ENCODE assay signal across 17 cellular contexts in the genomic region with DNA sequence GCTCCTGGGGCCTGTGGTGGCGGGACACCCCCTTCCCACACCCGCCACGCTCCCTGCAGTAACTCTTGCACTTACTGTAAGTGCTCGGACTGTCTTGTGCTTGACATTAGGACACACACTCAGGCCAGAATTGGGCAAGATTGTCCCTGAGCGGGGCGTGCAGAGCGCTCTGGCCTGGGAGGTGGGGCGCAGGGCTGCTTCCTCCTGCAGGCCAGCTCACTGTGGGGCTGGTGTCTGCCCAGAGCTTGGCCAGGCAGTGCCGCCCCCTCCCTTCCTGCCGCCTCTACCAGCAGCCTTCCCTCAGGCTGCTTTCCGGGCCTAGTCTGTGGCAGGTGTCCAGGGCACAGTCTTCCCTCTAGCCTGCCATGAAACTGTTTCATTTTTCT. TPM values are rescaled to one million over a fixed set of nuclear protein-coding genes. Genes with fewer than 3 reads are reported as not detected.
DNase-seq lines count a peak whose midpoint lies in the region; ATAC-seq and TF ChIP-seq lines count a peak whose summit lies in the region.
"Had no signal": no experiment of that assay in that cellular context is flagged by ENCODE, and none has a peak within 500 bp of the region (broad histone marks: within the 10 kb centered on the region; RNA-seq: fewer than 3 reads in every experiment).

No MANE protein-coding gene starts in this region.

- H3K4me2 ChIP-seq in MM.1S (ENCODE audit: low read depth, low read length) = peak overlapping the region; percentile 38; the same call in 1 of the 2 replicates

- no peak overlapping the region for H3K4me3 ChIP-seq in MM.1S (ENCODE audit: low read length)
- no peak overlapping the region for H3K4me3 ChIP-seq in gastroesophageal sphincter

- H4K20me1 ChIP-seq in MM.1S (ENCODE audit: insufficient read depth, low read length) = no peaks in the 10 kb centered on the region

- H3F3A ChIP-seq in MM.1S (ENCODE audit: insufficient read depth, low read length) = peaks cover 9% of the 10 kb centered on the region; the same call in 1 of the 2 replicates

- ATAC-seq in GM18907 (IDR thresholded peaks at IDR 0.05; ENCODE audit: unreplicated experiment) (peak; percentile 20), gastroesophageal sphincter (peak; percentile 44), sciatic nerve (peak; percentile 56), HG02970 (IDR thresholded peaks at IDR 0.05; ENCODE audit: low FRiP score, unreplicated experiment) (no peak), HG03442 (IDR thresholded peaks at IDR 0.05; ENCODE audit: unreplicated experiment) (no peak)

- H3K27ac ChIP-seq in MM.1S (ENCODE audit: low read length) (peak overlapping the region; percentile 46; the same call in 1 of the 2 replicates), gastroesophageal sphincter (peak overlapping the region in 3 of 4 donors; percentile 17 to 49 (median 37))
- H3K27ac ChIP-seq: C4-2B, VCaP had no signal

- intact Hi-C loops in sciatic nerve (cut with DNase I) = no loop called here

- H3K4me1 ChIP-seq in MM.1S (ENCODE audit: low read length) = peaks cover 22% of the 10 kb centered on the region
- peaks cover 0 to 24% (median 6%) of the 10 kb centered on the region in 3 donors for H3K4me1 ChIP-seq in gastroesophageal sphincter

- H3K36me3 ChIP-seq in MM.1S (replicated peaks; ENCODE audit: insufficient read depth, low read length) (no peaks in the 10 kb centered on the region), gastroesophageal sphincter (peaks cover 0 to 7% of the 10 kb centered on the region in 2 donors)

- H3K9me2 ChIP-seq in MM.1S (replicated peaks; ENCODE audit: insufficient read depth, low read length) = no peaks in the 10 kb centered on the region

- no peak for TF ChIP-seq POLR2A in gastroesophageal sphincter (IDR thresholded peaks at IDR 0.05)

- TF ChIP-seq EP300 in gastroesophageal sphincter (IDR thresholded peaks at IDR 0.05) = no peak

- H3K27me3 ChIP-seq in MM.1S (replicated peaks; ENCODE audit: insufficient read depth, low read length) (no peaks in the 10 kb centered on the region), gastroesophageal sphincter (no peaks in the 10 kb centered on the region)

- H2AFZ ChIP-seq in MM.1S (ENCODE audit: low read length) = peak overlapping the region; percentile 59

- 83 to 92% methylated on average over 3 to 7 of the region's 11 CpGs for WGBS in gastroesophageal sphincter (ENCODE audit: low coverage in 1 of 2), 2 donors

- H3K9ac ChIP-seq in MM.1S (ENCODE audit: low read length) = no peak overlapping the region; the same call in 1 of the 2 replicates

- no peaks in the 10 kb centered on the region for H3K79me2 ChIP-seq in MM.1S (ENCODE audit: low read length)

- TF ChIP-seq CTCF in MM.1S (IDR thresholded peaks at IDR 0.05; ENCODE audit: low read length) (no peak), gastroesophageal sphincter (IDR thresholded peaks at IDR 0.05) (no peak)

- H3K9me3 ChIP-seq in MM.1S (replicated peaks; ENCODE audit: insufficient read depth, low read length) = no peaks in the 10 kb centered on the region
- H3K9me3 ChIP-seq in gastroesophageal sphincter = no peaks in the 10 kb centered on the region

- DNase-seq in MM.1S (no peak), sciatic nerve (ENCODE audit: low spot score) (peak; percentile 69), NCI-H446 treated with DMSO at 0.1 percent for 48 hours (lab: John Stamatoyannopoulos, UW) (no peak)
- no peak for DNase-seq in activated CD4-positive, CD25-positive, alpha-beta regulatory T cell treated with anti-CD3 and anti-CD28 coated beads, Interleukin-2, amount 50 U/mL, for 72 hours
- DNase-seq: activated T-cell treated with anti-CD3 and anti-CD28 coated beads, Interleukin-2, amount 50 U/mL, for 24 hours; NCI-H2029; stimulated activated CD4-positive, alpha-beta T cell treated with anti-CD3 and anti-CD28 coated beads, Interleukin-1b, Interleukin-23, amount 100 ng/mL, for 48 hours had no signal

RNA-seq across cellular contexts. Expression of a gene that starts 6.1 kb away (rescaled TPM):
- 10 to 100 TPM; 37.5 to 62.2 (median 50.9) TPM for total RNA-seq in gastroesophageal sphincter
- 134 TPM for total RNA-seq in sciatic nerve

RNA-seq across cellular contexts. Expression of a gene that starts 12.5 kb away (rescaled TPM):
- total RNA-seq in gastroesophageal sphincter (10 to 100 TPM; 14.0 to 29.1 (median 23.4) TPM), sciatic nerve (38.5 TPM)

RNA-seq across cellular contexts. Expression of a gene that starts 23.5 kb away (rescaled TPM):
- total RNA-seq in gastroesophageal sphincter (under 1 TPM in 1 of 4 donors, not detected in 3; 0.40 TPM), sciatic nerve (not detected)
- total RNA-seq: epithelial cell of proximal tubule, neural crest cell, RPMI7951, subcutaneous adipose tissue had no signal

RNA-seq across cellular contexts. Expression of a gene that starts 30.1 kb away (rescaled TPM):
- total RNA-seq in gastroesophageal sphincter (10 to 100 TPM; 30.8 to 43.1 (median 36.5) TPM), sciatic nerve (46.3 TPM)

RNA-seq across cellular contexts. Expression of a gene that starts 32.7 kb away (rescaled TPM):
- total RNA-seq in gastroesophageal sphincter (10 to 100 TPM in 3 of 4 donors, 1 to 10 TPM in 1; 6.2 to 18.4 (median 14.2) TPM), sciatic nerve (15.4 TPM)

Comparison
In these comparisons a context has a peak if more than half of its experiments do, and no peak if none do; other contexts are left out.
1. ATAC-seq: peak in GM18907 (single experiment), gastroesophageal sphincter (single experiment) and sciatic nerve (single experiment); none in HG02970 (single experiment) and HG03442 (single experiment).